ENCODE assay signal across 16 cellular contexts in the genomic region with DNA sequence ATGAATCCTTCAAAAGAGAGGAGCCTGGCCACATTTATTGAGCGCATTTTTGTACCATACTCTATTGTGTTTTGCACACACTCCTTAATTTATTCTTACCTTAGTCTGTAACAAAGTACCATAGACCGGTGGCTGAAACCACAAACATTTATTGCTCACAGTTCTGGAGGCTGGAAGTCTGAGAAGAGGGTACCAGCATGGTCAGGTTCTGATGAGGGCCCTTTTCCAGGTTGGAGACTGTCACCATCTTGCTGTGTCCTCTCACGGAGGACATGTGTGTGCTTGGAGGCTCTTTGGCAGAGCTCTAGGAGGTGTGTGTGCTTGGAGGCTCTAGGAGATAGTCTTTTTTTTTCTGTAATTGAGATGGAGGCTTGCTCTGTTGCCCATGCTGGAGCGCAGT. TPM values are rescaled to one million over a fixed set of nuclear protein-coding genes. Genes with fewer than 3 reads are reported as not detected.
DNase-seq lines count a peak whose midpoint lies in the region; ATAC-seq and TF ChIP-seq lines count a peak whose summit lies in the region.
"Had no signal": no experiment of that assay in that cellular context is flagged by ENCODE, and none has a peak within 500 bp of the region (broad histone marks: within the 10 kb centered on the region; RNA-seq: fewer than 3 reads in every experiment).

No MANE protein-coding gene starts in this region.

- TF ChIP-seq CTCF in brain (conservative IDR thresholded peaks at IDR 0.05) (no peak), nephron (IDR thresholded peaks at IDR 0.05; ENCODE audit: unreplicated experiment in 3 of 3) (no peak)

- H3K27ac ChIP-seq in CD8-positive, alpha-beta memory T cell (ENCODE audit: low read depth, low read length), result no peak overlapping the region
- H3K27ac ChIP-seq: A549 had no signal

- no peak overlapping the region for H3K4me3 ChIP-seq in CD8-positive, alpha-beta memory T cell (ENCODE audit: low read length)
- H3K4me3 ChIP-seq: A549 had no signal

- peaks cover 17% of the 10 kb centered on the region for H3K4me1 ChIP-seq in CD8-positive, alpha-beta memory T cell (ENCODE audit: insufficient read depth, low read length)

- POLR2A ChIA-PET in CD8-positive, alpha-beta memory T cell (lab: Charles Lee), result no interaction called here

- peaks cover 43% of the 10 kb centered on the region for H3K4me1 Mint-ChIP-seq in activated T-cell treated with anti-CD3 and anti-CD28 coated beads, Interleukin-2, amount 50 U/mL, for 72 hours (ENCODE audit: low read depth)
- H3K4me1 Mint-ChIP-seq in activated T-cell treated with anti-CD3 and anti-CD28 coated beads, Interleukin-2, amount 50 U/mL, for 4 hours (ENCODE audit: low read depth), result peaks cover 31% of the 10 kb centered on the region
- peaks cover 25 to 65% (median 44%) of the 10 kb centered on the region in 3 donors for H3K4me1 Mint-ChIP-seq in CD8-positive, alpha-beta memory T cell
- H3K4me1 Mint-ChIP-seq in brain (peaks cover 12% of the 10 kb centered on the region), nephron (peaks cover 3% of the 10 kb centered on the region)

- H3K27me3 ChIP-seq in CD8-positive, alpha-beta memory T cell (ENCODE audit: insufficient read depth, low read length, poor library complexity, severe bottlenecking), result no peaks in the 10 kb centered on the region
- H3K27me3 ChIP-seq: BLaER1 treated with 17β-estradiol and CSF1 and Interleukin-3, amounts not matched to agents 10 nM and 100 nM had no signal

- H3K9me3 ChIP-seq in CD8-positive, alpha-beta memory T cell (ENCODE audit: low read length), result no peaks in the 10 kb centered on the region
- H3K9me3 ChIP-seq: BLaER1 treated with 17β-estradiol and CSF1 and Interleukin-3, amounts not matched to agents 10 nM and 100 nM had no signal

- H3K9me3 Mint-ChIP-seq in activated T-cell treated with anti-CD3 and anti-CD28 coated beads, Interleukin-2, amount 50 U/mL, for 72 hours, result peaks cover 2 to 3% of the 10 kb centered on the region in 2 donors
- no peaks in the 10 kb centered on the region for H3K9me3 Mint-ChIP-seq in activated T-cell treated with anti-CD3 and anti-CD28 coated beads, Interleukin-2, amount 50 U/mL, for 4 hours
- H3K9me3 Mint-ChIP-seq in CD8-positive, alpha-beta memory T cell, result peaks cover 0 to 13% (median 0%) of the 10 kb centered on the region in 5 donors
- H3K9me3 Mint-ChIP-seq in brain (peaks cover 0 to 4% (median 0%) of the 10 kb centered on the region in 5 experiments), nephron (no peaks in the 10 kb centered on the region)

- H3K36me3 ChIP-seq in CD8-positive, alpha-beta memory T cell (ENCODE audit: insufficient read depth, low read length), result no peaks in the 10 kb centered on the region

- H3K27me3 Mint-ChIP-seq in activated T-cell treated with anti-CD3 and anti-CD28 coated beads, Interleukin-2, amount 50 U/mL, for 72 hours (ENCODE audit: low read depth), result no peaks in the 10 kb centered on the region
- no peaks in the 10 kb centered on the region for H3K27me3 Mint-ChIP-seq in activated T-cell treated with anti-CD3 and anti-CD28 coated beads, Interleukin-2, amount 50 U/mL, for 4 hours (ENCODE audit: low read depth)
- peaks cover 0 to 15% of the 10 kb centered on the region in 2 donors for H3K27me3 Mint-ChIP-seq in CD8-positive, alpha-beta memory T cell
- peaks cover 15% of the 10 kb centered on the region for H3K27me3 Mint-ChIP-seq in brain
- H3K27me3 Mint-ChIP-seq in nephron (ENCODE audit: low read depth), result no peaks in the 10 kb centered on the region

- no peak overlapping the region for H3K27ac Mint-ChIP-seq in activated T-cell treated with anti-CD3 and anti-CD28 coated beads, Interleukin-2, amount 50 U/mL, for 72 hours
- peak overlapping the region in 7 of 8 donors; percentile 55 to 100 (median 99) for H3K27ac Mint-ChIP-seq in CD8-positive, alpha-beta memory T cell
- H3K27ac Mint-ChIP-seq in brain (no peak overlapping the region), nephron (no peak overlapping the region)

- CTCF ChIA-PET in CD8-positive, alpha-beta memory T cell (lab: Charles Lee), result no interaction called here

- no peak for ATAC-seq in activated T-cell treated with anti-CD3 and anti-CD28 coated beads, Interleukin-2, amount 50 U/mL, for 72 hours (replicated peaks in 1 of 2)
- no peak for ATAC-seq in activated T-cell treated with anti-CD3 and anti-CD28 coated beads, Interleukin-2, amount 50 U/mL, for 4 hours
- ATAC-seq in HG03439 (IDR thresholded peaks at IDR 0.05; ENCODE audit: unreplicated experiment) (no peak), HG03175 (IDR thresholded peaks at IDR 0.05; ENCODE audit: unreplicated experiment) (no peak)
- ATAC-seq: A549, Right ventricle myocardium inferior had no signal

- no peak for DNase-seq in activated T-cell treated with anti-CD3 and anti-CD28 coated beads, Interleukin-2, amount 50 U/mL, for 72 hours
- no peak for DNase-seq in activated T-cell treated with anti-CD3 and anti-CD28 coated beads, Interleukin-2, amount 50 U/mL, for 4 hours
- peak in 1 of 5 donors; percentile 5 for DNase-seq in CD8-positive, alpha-beta memory T cell
- DNase-seq in NCI-H2171 treated with DMSO at 0.1 percent for 48 hours (lab: John Stamatoyannopoulos, UW), result no peak
- DNase-seq: DMS53, NCI-H1048, NCI-H146, NCI-H2081, NCI-H510A treated with DMSO at 0.1 percent for 48 hours had no signal

- H3K4me3 Mint-ChIP-seq in activated T-cell treated with anti-CD3 and anti-CD28 coated beads, Interleukin-2, amount 50 U/mL, for 72 hours, result peak overlapping the region; percentile 16 to 45
- no peak overlapping the region for H3K4me3 Mint-ChIP-seq in activated T-cell treated with anti-CD3 and anti-CD28 coated beads, Interleukin-2, amount 50 U/mL, for 4 hours
- H3K4me3 Mint-ChIP-seq in CD8-positive, alpha-beta memory T cell, result peak overlapping the region; percentile 15 to 96 (median 66)
- H3K4me3 Mint-ChIP-seq in brain, result peak overlapping the region in 4 of 5 experiments; percentile 37 to 93 (median 76)
- peak overlapping the region in 2 of 3 experiments; percentile 23 to 41 for H3K4me3 Mint-ChIP-seq in nephron

- peaks cover 22 to 42% of the 10 kb centered on the region in 2 donors for H3K36me3 Mint-ChIP-seq in activated T-cell treated with anti-CD3 and anti-CD28 coated beads, Interleukin-2, amount 50 U/mL, for 72 hours (ENCODE audit: insufficient read depth in 2 of 2)
- peaks cover 28% of the 10 kb centered on the region for H3K36me3 Mint-ChIP-seq in activated T-cell treated with anti-CD3 and anti-CD28 coated beads, Interleukin-2, amount 50 U/mL, for 4 hours (ENCODE audit: insufficient read depth)
- H3K36me3 Mint-ChIP-seq in CD8-positive, alpha-beta memory T cell, result peaks cover 14 to 60% (median 30%) of the 10 kb centered on the region in 3 donors
- H3K36me3 Mint-ChIP-seq in brain (peaks cover 39% of the 10 kb centered on the region), nephron (ENCODE audit: low read depth) (peaks cover 17% of the 10 kb centered on the region)

RNA-seq across cellular contexts. Expression of a gene that starts 2.1 kb away (rescaled TPM):
- 10 to 100 TPM; 63.7 to 71.4 TPM for total RNA-seq in activated T-cell treated with anti-CD3 and anti-CD28 coated beads, Interleukin-2, amount 50 U/mL, for 72 hours
- total RNA-seq in activated T-cell treated with anti-CD3 and anti-CD28 coated beads, Interleukin-2, amount 50 U/mL, for 4 hours, result 10 to 100 TPM; 15.4 to 17.6 (median 15.7) TPM
- total RNA-seq in CD8-positive, alpha-beta memory T cell, result 10 to 100 TPM; 17.5 to 18.6 TPM
- polyA plus RNA-seq in CD8-positive, alpha-beta memory T cell, result 43.9 TPM
- 6.3 TPM for polyA plus RNA-seq in brain (ENCODE audit: insufficient read depth, low read depth, low replicate concordance)

Comparison
In these comparisons a context has a peak if more than half of its experiments do, and no peak if none do; other contexts are left out.
1. H3K27ac Mint-ChIP-seq: peak in CD8-positive, alpha-beta memory T cell (7 of 8); none in activated T-cell treated with anti-CD3 and anti-CD28 coated beads, Interleukin-2, amount 50 U/mL, for 72 hours (single experiment), brain (0 of 5) and nephron (0 of 3).